Comparison of ENCODE assay signal across 1 cellular context in the genomic region with DNA sequence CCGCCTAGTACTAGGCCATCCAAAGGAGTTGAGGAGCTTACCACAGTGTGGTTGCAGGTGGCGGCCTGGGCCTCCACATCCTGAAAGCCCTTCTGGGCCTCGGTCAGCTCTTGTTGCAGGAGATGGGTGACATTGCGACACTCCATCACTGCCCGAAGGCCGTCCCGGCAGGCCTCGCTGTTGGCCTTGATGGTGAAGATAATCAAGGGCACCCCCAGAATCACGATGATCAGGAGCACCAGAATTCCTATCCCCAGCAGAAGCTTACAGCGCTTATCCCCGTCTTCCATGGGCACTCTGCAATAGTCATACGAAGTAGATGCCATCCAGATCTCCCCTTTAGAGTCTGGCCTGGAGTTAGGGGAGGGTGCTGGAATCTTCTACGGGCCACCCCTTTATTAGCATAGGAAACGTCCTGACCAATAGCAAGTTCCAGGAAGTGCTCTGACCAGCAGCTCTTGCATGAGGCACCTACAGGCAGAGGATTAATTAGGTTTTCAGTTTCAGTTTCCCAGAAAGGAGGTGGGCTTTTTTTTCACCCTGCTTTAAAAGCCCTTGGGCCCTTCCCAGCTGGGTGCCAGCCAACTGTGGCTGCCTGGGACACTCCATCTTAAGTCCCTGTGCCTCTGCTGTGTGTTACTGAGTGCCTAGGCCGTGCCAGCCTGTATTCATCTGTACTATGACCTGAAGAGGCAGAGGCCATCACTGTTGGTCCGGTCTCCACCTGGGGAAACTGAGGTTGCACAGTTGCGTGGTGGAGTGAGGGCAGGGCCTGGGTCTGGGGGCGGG.
A peak's percentile ranks its signal among the peaks of the same experiment; 100 is the strongest.
TF ChIP-seq lines count a peak whose summit lies in the region.

Gene BST2 (minus strand): TSS at position 381 of the 789 bp plus-strand sequence. CDS start 55 bp downstream, at position 326.

TF ChIP-seq in HepG2, 621 proteins besides CTCF, POLR2A, EP300 and RAD21 (continued from another document and continues in another):
- TF ChIP-seq, protein P1, sequence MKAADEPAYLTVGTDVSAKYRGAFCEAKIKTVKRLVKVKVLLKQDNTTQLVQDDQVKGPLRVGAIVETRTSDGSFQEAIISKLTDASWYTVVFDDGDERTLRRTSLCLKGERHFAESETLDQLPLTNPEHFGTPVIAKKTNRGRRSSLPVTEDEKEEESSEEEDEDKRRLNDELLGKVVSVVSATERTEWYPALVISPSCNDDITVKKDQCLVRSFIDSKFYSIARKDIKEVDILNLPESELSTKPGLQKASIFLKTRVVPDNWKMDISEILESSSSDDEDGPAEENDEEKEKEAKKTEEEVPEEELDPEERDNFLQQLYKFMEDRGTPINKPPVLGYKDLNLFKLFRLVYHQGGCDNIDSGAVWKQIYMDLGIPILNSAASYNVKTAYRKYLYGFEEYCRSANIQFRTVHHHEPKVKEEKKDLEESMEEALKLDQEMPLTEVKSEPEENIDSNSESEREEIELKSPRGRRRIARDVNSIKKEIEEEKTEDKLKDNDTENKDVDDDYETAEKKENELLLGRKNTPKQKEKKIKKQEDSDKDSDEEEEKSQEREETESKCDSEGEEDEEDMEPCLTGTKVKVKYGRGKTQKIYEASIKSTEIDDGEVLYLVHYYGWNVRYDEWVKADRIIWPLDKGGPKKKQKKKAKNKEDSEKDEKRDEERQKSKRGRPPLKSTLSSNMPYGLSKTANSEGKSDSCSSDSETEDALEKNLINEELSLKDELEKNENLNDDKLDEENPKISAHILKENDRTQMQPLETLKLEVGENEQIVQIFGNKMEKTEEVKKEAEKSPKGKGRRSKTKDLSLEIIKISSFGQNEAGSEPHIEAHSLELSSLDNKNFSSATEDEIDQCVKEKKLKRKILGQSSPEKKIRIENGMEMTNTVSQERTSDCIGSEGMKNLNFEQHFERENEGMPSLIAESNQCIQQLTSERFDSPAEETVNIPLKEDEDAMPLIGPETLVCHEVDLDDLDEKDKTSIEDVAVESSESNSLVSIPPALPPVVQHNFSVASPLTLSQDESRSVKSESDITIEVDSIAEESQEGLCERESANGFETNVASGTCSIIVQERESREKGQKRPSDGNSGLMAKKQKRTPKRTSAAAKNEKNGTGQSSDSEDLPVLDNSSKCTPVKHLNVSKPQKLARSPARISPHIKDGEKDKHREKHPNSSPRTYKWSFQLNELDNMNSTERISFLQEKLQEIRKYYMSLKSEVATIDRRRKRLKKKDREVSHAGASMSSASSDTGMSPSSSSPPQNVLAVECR (CRISPR knock-in tag; IDR thresholded peaks at IDR 0.05; ENCODE audit: borderline replicate concordance): peak; percentile 73; the same call in 1 of the 2 replicates
- TF ChIP-seq TBP (CRISPR knock-in tag; IDR thresholded peaks at IDR 0.05) (no peak), SP4 (CRISPR knock-in tag; IDR thresholded peaks at IDR 0.05) (peak; percentile 72), ZNF354B (CRISPR knock-in tag; IDR thresholded peaks at IDR 0.05) (no peak), NFRKB (IDR thresholded peaks at IDR 0.05) (no peak), ZSCAN9 (CRISPR knock-in tag; IDR thresholded peaks at IDR 0.05; ENCODE audit: borderline replicate concordance) (no peak), ZNF205 (CRISPR knock-in tag; IDR thresholded peaks at IDR 0.05) (no peak), HMG20A (CRISPR knock-in tag; IDR thresholded peaks at IDR 0.05; ENCODE audit: borderline replicate concordance) (no peak), ZBTB2 (CRISPR knock-in tag; IDR thresholded peaks at IDR 0.05; ENCODE audit: low read depth) (no peak), MYNN (CRISPR knock-in tag; IDR thresholded peaks at IDR 0.05; ENCODE audit: low read depth) (no peak), KMT2A (CRISPR knock-in tag; IDR thresholded peaks at IDR 0.05) (no peak; the same call in 1 of the 2 replicates), ZNF674 (CRISPR knock-in tag; IDR thresholded peaks at IDR 0.05; ENCODE audit: low read depth) (no peak), FOXO1 (CRISPR knock-in tag; IDR thresholded peaks at IDR 0.05) (0 out of 2 replicates have a peak, but pooled peaks have one; percentile 16), SOX6 (IDR thresholded peaks at IDR 0.05) (no peak), SOX6 (CRISPR knock-in tag; IDR thresholded peaks at IDR 0.05) (no peak; the same call in 1 of the 2 replicates), SP5 (CRISPR knock-in tag; IDR thresholded peaks at IDR 0.05; ENCODE audit: borderline replicate concordance, low read depth) (no peak; the same call in 1 of the 2 replicates), ZNF512 (CRISPR knock-in tag; IDR thresholded peaks at IDR 0.05) (no peak), ZHX1 (CRISPR knock-in tag; IDR thresholded peaks at IDR 0.05; ENCODE audit: low read depth) (no peak), CBX2 (IDR thresholded peaks at IDR 0.05; ENCODE audit: low read depth, low read length) (no peak), CBX2 (CRISPR knock-in tag; IDR thresholded peaks at IDR 0.05; ENCODE audit: low read depth) (no peak), ZBTB1 (CRISPR knock-in tag; IDR thresholded peaks at IDR 0.05; ENCODE audit: borderline replicate concordance) (no peak), ZNF737 (CRISPR knock-in tag; IDR thresholded peaks at IDR 0.05; ENCODE audit: borderline replicate concordance) (no peak), SPEN (CRISPR knock-in tag; IDR thresholded peaks at IDR 0.05; ENCODE audit: low read depth) (peak; percentile 84; the same call in 1 of the 2 replicates), ZBTB44 (CRISPR knock-in tag; IDR thresholded peaks at IDR 0.05) (no peak), ZNF264 (CRISPR knock-in tag; IDR thresholded peaks at IDR 0.05) (no peak), ZNF17 (CRISPR knock-in tag; IDR thresholded peaks at IDR 0.05) (no peak), ZNF251 (CRISPR knock-in tag; IDR thresholded peaks at IDR 0.05) (no peak), HOXA5 (CRISPR knock-in tag; IDR thresholded peaks at IDR 0.05) (peak; percentile 80; the same call in 1 of the 2 replicates)
- TF ChIP-seq, protein P2, sequence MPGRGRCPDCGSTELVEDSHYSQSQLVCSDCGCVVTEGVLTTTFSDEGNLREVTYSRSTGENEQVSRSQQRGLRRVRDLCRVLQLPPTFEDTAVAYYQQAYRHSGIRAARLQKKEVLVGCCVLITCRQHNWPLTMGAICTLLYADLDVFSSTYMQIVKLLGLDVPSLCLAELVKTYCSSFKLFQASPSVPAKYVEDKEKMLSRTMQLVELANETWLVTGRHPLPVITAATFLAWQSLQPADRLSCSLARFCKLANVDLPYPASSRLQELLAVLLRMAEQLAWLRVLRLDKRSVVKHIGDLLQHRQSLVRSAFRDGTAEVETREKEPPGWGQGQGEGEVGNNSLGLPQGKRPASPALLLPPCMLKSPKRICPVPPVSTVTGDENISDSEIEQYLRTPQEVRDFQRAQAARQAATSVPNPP (CRISPR knock-in tag; IDR thresholded peaks at IDR 0.05): no peak
- TF ChIP-seq, protein P3, sequence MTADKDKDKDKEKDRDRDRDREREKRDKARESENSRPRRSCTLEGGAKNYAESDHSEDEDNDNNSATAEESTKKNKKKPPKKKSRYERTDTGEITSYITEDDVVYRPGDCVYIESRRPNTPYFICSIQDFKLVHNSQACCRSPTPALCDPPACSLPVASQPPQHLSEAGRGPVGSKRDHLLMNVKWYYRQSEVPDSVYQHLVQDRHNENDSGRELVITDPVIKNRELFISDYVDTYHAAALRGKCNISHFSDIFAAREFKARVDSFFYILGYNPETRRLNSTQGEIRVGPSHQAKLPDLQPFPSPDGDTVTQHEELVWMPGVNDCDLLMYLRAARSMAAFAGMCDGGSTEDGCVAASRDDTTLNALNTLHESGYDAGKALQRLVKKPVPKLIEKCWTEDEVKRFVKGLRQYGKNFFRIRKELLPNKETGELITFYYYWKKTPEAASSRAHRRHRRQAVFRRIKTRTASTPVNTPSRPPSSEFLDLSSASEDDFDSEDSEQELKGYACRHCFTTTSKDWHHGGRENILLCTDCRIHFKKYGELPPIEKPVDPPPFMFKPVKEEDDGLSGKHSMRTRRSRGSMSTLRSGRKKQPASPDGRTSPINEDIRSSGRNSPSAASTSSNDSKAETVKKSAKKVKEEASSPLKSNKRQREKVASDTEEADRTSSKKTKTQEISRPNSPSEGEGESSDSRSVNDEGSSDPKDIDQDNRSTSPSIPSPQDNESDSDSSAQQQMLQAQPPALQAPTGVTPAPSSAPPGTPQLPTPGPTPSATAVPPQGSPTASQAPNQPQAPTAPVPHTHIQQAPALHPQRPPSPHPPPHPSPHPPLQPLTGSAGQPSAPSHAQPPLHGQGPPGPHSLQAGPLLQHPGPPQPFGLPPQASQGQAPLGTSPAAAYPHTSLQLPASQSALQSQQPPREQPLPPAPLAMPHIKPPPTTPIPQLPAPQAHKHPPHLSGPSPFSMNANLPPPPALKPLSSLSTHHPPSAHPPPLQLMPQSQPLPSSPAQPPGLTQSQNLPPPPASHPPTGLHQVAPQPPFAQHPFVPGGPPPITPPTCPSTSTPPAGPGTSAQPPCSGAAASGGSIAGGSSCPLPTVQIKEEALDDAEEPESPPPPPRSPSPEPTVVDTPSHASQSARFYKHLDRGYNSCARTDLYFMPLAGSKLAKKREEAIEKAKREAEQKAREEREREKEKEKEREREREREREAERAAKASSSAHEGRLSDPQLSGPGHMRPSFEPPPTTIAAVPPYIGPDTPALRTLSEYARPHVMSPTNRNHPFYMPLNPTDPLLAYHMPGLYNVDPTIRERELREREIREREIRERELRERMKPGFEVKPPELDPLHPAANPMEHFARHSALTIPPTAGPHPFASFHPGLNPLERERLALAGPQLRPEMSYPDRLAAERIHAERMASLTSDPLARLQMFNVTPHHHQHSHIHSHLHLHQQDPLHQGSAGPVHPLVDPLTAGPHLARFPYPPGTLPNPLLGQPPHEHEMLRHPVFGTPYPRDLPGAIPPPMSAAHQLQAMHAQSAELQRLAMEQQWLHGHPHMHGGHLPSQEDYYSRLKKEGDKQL (CRISPR knock-in tag; IDR thresholded peaks at IDR 0.05; ENCODE audit: low read depth): no peak
- TF ChIP-seq, protein P4, sequence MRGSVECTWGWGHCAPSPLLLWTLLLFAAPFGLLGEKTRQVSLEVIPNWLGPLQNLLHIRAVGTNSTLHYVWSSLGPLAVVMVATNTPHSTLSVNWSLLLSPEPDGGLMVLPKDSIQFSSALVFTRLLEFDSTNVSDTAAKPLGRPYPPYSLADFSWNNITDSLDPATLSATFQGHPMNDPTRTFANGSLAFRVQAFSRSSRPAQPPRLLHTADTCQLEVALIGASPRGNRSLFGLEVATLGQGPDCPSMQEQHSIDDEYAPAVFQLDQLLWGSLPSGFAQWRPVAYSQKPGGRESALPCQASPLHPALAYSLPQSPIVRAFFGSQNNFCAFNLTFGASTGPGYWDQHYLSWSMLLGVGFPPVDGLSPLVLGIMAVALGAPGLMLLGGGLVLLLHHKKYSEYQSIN (CRISPR knock-in tag; IDR thresholded peaks at IDR 0.05; ENCODE audit: borderline replicate concordance): no peak
- TF ChIP-seq, protein P5, sequence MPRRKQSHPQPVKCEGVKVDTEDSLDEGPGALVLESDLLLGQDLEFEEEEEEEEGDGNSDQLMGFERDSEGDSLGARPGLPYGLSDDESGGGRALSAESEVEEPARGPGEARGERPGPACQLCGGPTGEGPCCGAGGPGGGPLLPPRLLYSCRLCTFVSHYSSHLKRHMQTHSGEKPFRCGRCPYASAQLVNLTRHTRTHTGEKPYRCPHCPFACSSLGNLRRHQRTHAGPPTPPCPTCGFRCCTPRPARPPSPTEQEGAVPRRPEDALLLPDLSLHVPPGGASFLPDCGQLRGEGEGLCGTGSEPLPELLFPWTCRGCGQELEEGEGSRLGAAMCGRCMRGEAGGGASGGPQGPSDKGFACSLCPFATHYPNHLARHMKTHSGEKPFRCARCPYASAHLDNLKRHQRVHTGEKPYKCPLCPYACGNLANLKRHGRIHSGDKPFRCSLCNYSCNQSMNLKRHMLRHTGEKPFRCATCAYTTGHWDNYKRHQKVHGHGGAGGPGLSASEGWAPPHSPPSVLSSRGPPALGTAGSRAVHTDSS (CRISPR knock-in tag; conservative IDR thresholded peaks at IDR 0.05): no peak
